Comparison of ENCODE assay signal across 12 cellular contexts in genomic region chr2:3523551-3524041, GRCh38. TPM values are rescaled to one million over a fixed set of nuclear protein-coding genes. Genes with fewer than 3 reads are reported as not detected.
A peak's percentile ranks its signal among the peaks of the same experiment; 100 is the strongest.
DNase-seq lines count a peak whose midpoint lies in the region; ATAC-seq and TF ChIP-seq lines count a peak whose summit lies in the region.
"Had no signal": no experiment of that assay in that cellular context is flagged by ENCODE, and none has a peak within 500 bp of the region (broad histone marks: within the 10 kb centered on the region; RNA-seq: fewer than 3 reads in every experiment).

No MANE protein-coding gene starts in this region.

- ATAC-seq in natural killer cell: no peak
- ATAC-seq: activated CD4-positive, alpha-beta T cell treated with anti-CD3 and anti-CD28 coated beads for 36 hours had no signal

- H3K27ac Mint-ChIP-seq in natural killer cell: no peak overlapping the region
- H3K27ac Mint-ChIP-seq: activated CD4-positive, alpha-beta T cell treated with anti-CD3 and anti-CD28 coated beads for 36 hours had no signal

- peak overlapping the region; percentile 12 to 83 (median 74) for H3K27ac ChIP-seq in esophagus squamous epithelium
- H3K27ac ChIP-seq in osteoblast (ENCODE audit: low read depth, low read length): no peak overlapping the region

- no peaks in the 10 kb centered on the region for H3K36me3 Mint-ChIP-seq in natural killer cell

- no peaks in the 10 kb centered on the region for H4K20me1 ChIP-seq in osteoblast (ENCODE audit: insufficient read depth, low read length)

- peak; percentile 60 for DNase-seq in AG08395 (ENCODE audit: low spot score)
- DNase-seq in OCI-M1 (lab: John Stamatoyannopoulos, UW): peak; percentile 18
- DNase-seq in esophagus squamous epithelium (lab: John Stamatoyannopoulos, UW): no peak
- DNase-seq in osteoblast (ENCODE audit: insufficient read length, low spot score, missing footprints): peak; percentile 91
- no peak for DNase-seq in natural killer cell
- DNase-seq in effector CD8-positive, alpha-beta T cell (lab: John Stamatoyannopoulos, UW): no peak
- no peak for DNase-seq in head of caudate nucleus
- DNase-seq in NCI-H1092 (lab: John Stamatoyannopoulos, UW): no peak
- DNase-seq: activated CD4-positive, alpha-beta T cell treated with anti-CD3 and anti-CD28 coated beads for 36 hours; COR-L47; NCI-H2171; SIG-M5 had no signal

- H3K4me3 ChIP-seq in esophagus squamous epithelium: peak overlapping the region in 1 of 4 donors; percentile 33
- no peak overlapping the region for H3K4me3 ChIP-seq in osteoblast (ENCODE audit: insufficient read depth, low read length)

- no peaks in the 10 kb centered on the region for H3K36me3 ChIP-seq in esophagus squamous epithelium
- no peaks in the 10 kb centered on the region for H3K36me3 ChIP-seq in osteoblast (ENCODE audit: insufficient read depth, low read length)

- no peaks in the 10 kb centered on the region for H3K27me3 Mint-ChIP-seq in natural killer cell (ENCODE audit: low read depth in 2 of 2)
- H3K27me3 Mint-ChIP-seq: activated CD4-positive, alpha-beta T cell treated with anti-CD3 and anti-CD28 coated beads for 36 hours had no signal

- TF ChIP-seq POLR2A in esophagus squamous epithelium (IDR thresholded peaks at IDR 0.05): no peak

- H3K27me3 ChIP-seq in esophagus squamous epithelium (no peaks in the 10 kb centered on the region), osteoblast (ENCODE audit: insufficient read depth, low read length) (no peaks in the 10 kb centered on the region)

- no peaks in the 10 kb centered on the region for H3K9me3 Mint-ChIP-seq in natural killer cell

- 46 to 62% methylated on average over 4 of the region's 4 CpGs for WGBS in esophagus squamous epithelium, 2 donors

- TF ChIP-seq CTCF in esophagus squamous epithelium (IDR thresholded peaks at IDR 0.05) (no peak), osteoblast (IDR thresholded peaks at IDR 0.05; ENCODE audit: extremely low read depth, low read depth, low read length) (no peak), natural killer cell (IDR thresholded peaks at IDR 0.05) (no peak)

- peak overlapping the region; percentile 41 for H3K4me2 ChIP-seq in osteoblast (ENCODE audit: insufficient read depth, low read length)

- intact Hi-C loops in esophagus squamous epithelium (cut with DNase I): no loop called here
- intact Hi-C loops in natural killer cell (cut with micrococcal nuclease): no loop called here
- intact Hi-C loops in head of caudate nucleus (cut with DNase I): loop anchor here (5.0 kb wide), 1 partner anchor 146 kb away; the partner anchor contains the start of genes EIPR1 and TRAPPC12

- H3K79me2 ChIP-seq in osteoblast (ENCODE audit: insufficient read depth, low read length): no peaks in the 10 kb centered on the region

- H3K4me1 ChIP-seq in esophagus squamous epithelium: peaks cover 0 to 50% (median 11%) of the 10 kb centered on the region in 3 donors
- peaks cover 24% of the 10 kb centered on the region for H3K4me1 ChIP-seq in osteoblast (ENCODE audit: insufficient read depth, low read length)

- H3K9me3 ChIP-seq in esophagus squamous epithelium: no peaks in the 10 kb centered on the region
- H3K9me3 ChIP-seq in osteoblast (ENCODE audit: low read depth, low read length): no peaks in the 10 kb centered on the region

- peaks cover 25 to 28% of the 10 kb centered on the region in 2 donors for H3K4me1 Mint-ChIP-seq in natural killer cell

- H2AFZ ChIP-seq in osteoblast (ENCODE audit: low read length): no peak overlapping the region

- no peak overlapping the region for H3K4me3 Mint-ChIP-seq in natural killer cell
- H3K4me3 Mint-ChIP-seq: activated CD4-positive, alpha-beta T cell treated with anti-CD3 and anti-CD28 coated beads for 36 hours had no signal

RNA-seq across cellular contexts. Expression of gene ADI1, which starts 4.3 kb away (rescaled TPM):
- total RNA-seq in esophagus squamous epithelium (10 to 100 TPM; 33.3 to 73.6 (median 54.9) TPM), osteoblast (51.3 and 55.4 TPM in 2 replicates), natural killer cell (10 to 100 TPM; 15.9 to 23.0 (median 17.4) TPM)

RNA-seq across cellular contexts. Expression of gene RNASEH1, which starts 34.5 kb away (rescaled TPM):
- total RNA-seq in esophagus squamous epithelium (10 to 100 TPM; 12.1 to 21.2 (median 19.0) TPM), osteoblast (35.9 and 39.4 TPM in 2 replicates), natural killer cell (10 to 100 TPM; 25.6 to 30.6 (median 26.3) TPM)

RNA-seq across cellular contexts. Expression of gene RPS7, which starts 51.5 kb away (rescaled TPM):
- 1,000 to 10,000 TPM; 1,342 to 4,027 (median 3,705) TPM for total RNA-seq in esophagus squamous epithelium
- 1,101 and 1,268 TPM in 2 replicates for total RNA-seq in osteoblast
- total RNA-seq in natural killer cell: 1,000 to 10,000 TPM in 2 of 3 donors, 100 to 1,000 TPM in 1; 815 to 1,068 (median 1,001) TPM

Comparison
In these comparisons a context has a peak if more than half of its experiments do, and no peak if none do; other contexts are left out.
1. DNase-seq: peak in AG08395 (single experiment), OCI-M1 (single experiment) and osteoblast (single experiment); none in esophagus squamous epithelium (single experiment), natural killer cell (single experiment), effector CD8-positive, alpha-beta T cell (single experiment), head of caudate nucleus (0 of 42) and NCI-H1092 (single experiment).